ENCODE assay signal across 1 cellular context in genomic region chr11:106463796-106464201, GRCh38.
TF ChIP-seq lines count a peak whose summit lies in the region.

No MANE protein-coding gene starts in this region.

TF ChIP-seq in HepG2, 621 proteins besides CTCF, POLR2A, EP300 and RAD21 (continued from another document):
- no peak for TF ChIP-seq ZNF253 (CRISPR knock-in tag; IDR thresholded peaks at IDR 0.05; ENCODE audit: borderline replicate concordance)
